In the genomic region with DNA sequence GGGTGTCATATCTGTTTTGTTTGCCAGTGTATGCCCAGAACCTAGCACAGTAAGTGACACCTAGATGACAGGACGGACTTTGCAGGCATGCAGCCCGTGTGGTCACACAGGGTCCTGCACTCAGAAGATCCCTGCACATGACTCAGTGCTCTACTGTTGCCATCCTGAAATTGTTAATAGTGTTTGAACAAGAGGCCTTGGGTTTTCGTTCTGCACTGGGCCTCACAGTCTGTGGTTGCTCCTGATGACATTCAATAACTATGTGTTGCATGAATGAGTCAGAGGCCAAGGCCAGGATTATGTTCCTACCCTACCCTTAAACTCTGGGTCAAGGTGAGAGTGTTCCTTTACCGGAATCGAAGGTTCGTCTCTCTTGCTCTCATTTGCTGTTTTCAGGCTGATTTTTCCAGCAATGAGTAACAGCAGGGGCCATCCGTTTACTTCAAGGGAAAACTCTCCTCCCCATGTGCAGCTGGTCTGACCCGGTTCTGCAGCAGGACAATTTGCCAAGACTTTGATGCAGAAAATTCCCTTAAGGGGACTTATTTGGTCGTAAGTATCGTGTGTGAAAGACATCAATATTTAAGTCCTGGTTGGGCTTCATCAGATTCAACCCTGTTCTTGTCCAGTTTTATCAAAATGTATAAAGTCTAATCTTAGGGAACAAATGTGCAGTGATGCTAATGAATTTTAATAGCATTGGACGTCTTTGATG, we compare ENCODE assay signal across 12 cellular contexts. TPM values are rescaled to one million over a fixed set of nuclear protein-coding genes. Genes with fewer than 3 reads are reported as not detected.
DNase-seq lines count a peak whose midpoint lies in the region; ATAC-seq and TF ChIP-seq lines count a peak whose summit lies in the region.
"Had no signal": no experiment of that assay in that cellular context is flagged by ENCODE, and none has a peak within 500 bp of the region (broad histone marks: within the 10 kb centered on the region; RNA-seq: fewer than 3 reads in every experiment).

No MANE protein-coding gene starts in this region.

- H3K27me3 Mint-ChIP-seq in Caco-2 (ENCODE audit: insufficient read depth, unreplicated experiment), result peaks cover 16% of the 10 kb centered on the region

- no peak overlapping the region for H3K4me2 ChIP-seq in hepatocyte

- H3K9me3 Mint-ChIP-seq in Caco-2 (ENCODE audit: unreplicated experiment), result no peaks in the 10 kb centered on the region

- no peak overlapping the region for H3K4me3 Mint-ChIP-seq in Caco-2 (ENCODE audit: unreplicated experiment)

- H3K27me3 ChIP-seq in Caco-2 (replicated peaks; ENCODE audit: control insufficient read depth, insufficient read depth, low read length) (no peaks in the 10 kb centered on the region), hepatocyte (no peaks in the 10 kb centered on the region)

- H3K27ac Mint-ChIP-seq in Caco-2 (ENCODE audit: unreplicated experiment), result no peak overlapping the region

- no peaks in the 10 kb centered on the region for H3K79me2 ChIP-seq in hepatocyte

- no peak overlapping the region; the same call in 1 of the 2 replicates for H3K27ac ChIP-seq in RWPE1
- H3K27ac ChIP-seq in hepatocyte, result no peak overlapping the region
- H3K27ac ChIP-seq: epithelial cell of prostate, thoracic aorta had no signal

- H3K4me3 ChIP-seq in Caco-2 (ENCODE audit: low read depth, low read length) (no peak overlapping the region), hepatocyte (no peak overlapping the region)
- H3K4me3 ChIP-seq: thoracic aorta had no signal

- no peaks in the 10 kb centered on the region for H3K36me3 ChIP-seq in Caco-2 (ENCODE audit: control insufficient read depth, insufficient read depth, low read length)
- no peaks in the 10 kb centered on the region for H3K36me3 ChIP-seq in hepatocyte (replicated peaks; ENCODE audit: insufficient read depth, low read depth)
- H3K36me3 ChIP-seq: thoracic aorta had no signal

- H2AFZ ChIP-seq in hepatocyte, result no peak overlapping the region

- no peaks in the 10 kb centered on the region for H4K20me1 ChIP-seq in hepatocyte (ENCODE audit: insufficient read depth, poor library complexity, severe bottlenecking)

- BruUV-seq in Caco-2 (replicated peaks; lab: Mats Ljungman, UMichigan), result no TSS peak

- intact Hi-C loops in Caco-2 (cut with micrococcal nuclease; ENCODE audit: unreplicated experiment), result loop anchor here (5.0 kb wide), 1 partner anchor 618 kb away; no protein-coding TSS in a partner anchor

- CTCF ChIA-PET in Caco-2 (lab: Charles Lee), result interaction anchor here (0.8 to 3.9 kb wide), 4 partner anchors 13 to 98 kb away, joined by 3 to 20 read pairs (median 6); a partner anchor contains a TSS
- CTCF ChIA-PET in RWPE1 (lab: Yijun Ruan, JAX), result interaction anchor here (0.6 to 1.5 kb wide), 4 partner anchors 15 to 318 kb away, joined by 3 to 10 read pairs (median 4); no protein-coding TSS in a partner anchor

- H3K9me3 ChIP-seq in Caco-2 (no peaks in the 10 kb centered on the region), hepatocyte (ENCODE audit: low read depth) (no peaks in the 10 kb centered on the region)
- H3K9me3 ChIP-seq: thoracic aorta had no signal

- 69% methylated on average over 11 of the region's 11 CpGs for WGBS in hepatocyte (ENCODE audit: low lambda C conversion rate, missing lambda C conversion rate)

- no peak for ATAC-seq in HG02759 (IDR thresholded peaks at IDR 0.05; ENCODE audit: unreplicated experiment)

- no peaks in the 10 kb centered on the region for H3K9me2 ChIP-seq in hepatocyte (replicated peaks; ENCODE audit: insufficient read depth)

- POLR2A ChIA-PET in Caco-2 (lab: Charles Lee), result no interaction called here
- POLR2A ChIA-PET in RWPE1 (lab: Yijun Ruan, JAX; ENCODE audit: low non-redundant PET), result no interaction called here

- H3K4me1 Mint-ChIP-seq in Caco-2 (ENCODE audit: low read depth, unreplicated experiment), result peaks cover 11% of the 10 kb centered on the region

- H3K4me1 ChIP-seq in Caco-2 (no peaks in the 10 kb centered on the region), hepatocyte (ENCODE audit: insufficient read depth) (no peaks in the 10 kb centered on the region)

- peak; percentile 50 to 60 for TF ChIP-seq CTCF in Caco-2 (IDR thresholded peaks at IDR 0.05; ENCODE audit: insufficient read depth in 1 of 2, low read depth in 1 of 2, low read length in 1 of 2, severe bottlenecking in 1 of 2, unreplicated experiment in 1 of 2)
- TF ChIP-seq CTCF in RWPE1 (conservative IDR thresholded peaks at IDR 0.05; ENCODE audit: low read depth), result no peak
- TF ChIP-seq CTCF in hepatocyte (IDR thresholded peaks at IDR 0.05; ENCODE audit: poor library complexity), result peak; percentile 23

- DNase-seq in Caco-2 (peak in 1 of 2 experiments; percentile 34), HCEC 1CT (peak; percentile 35), RWPE1 (ENCODE audit: low spot score) (peak; percentile 51), hepatocyte (ENCODE audit: low spot score) (peak; percentile 31), NCI-H524 (lab: John Stamatoyannopoulos, UW) (no peak), mucosa of gallbladder (ENCODE audit: low spot score) (no peak), NCI-H526 treated with DMSO at 0.1 percent for 48 hours (lab: John Stamatoyannopoulos, UW) (no peak)
- DNase-seq: islet precursor cell; stimulated activated CD4-positive, alpha-beta T cell treated with anti-CD3 and anti-CD28 coated beads, Interleukin-4, amount 100 ng/mL, for 1 hour had no signal

- H3K36me3 Mint-ChIP-seq in Caco-2 (ENCODE audit: insufficient read depth, unreplicated experiment), result no peaks in the 10 kb centered on the region

RNA-seq across cellular contexts. Expression of a gene that starts 13.0 kb away (rescaled TPM):
- 86.7 and 93.4 TPM in 2 replicates for total RNA-seq in Caco-2 (2022)
- total RNA-seq in hepatocyte, result 102 and 121 TPM in 2 replicates
- polyA plus RNA-seq in hepatocyte, result 40.0 and 45.2 TPM in 2 replicates
- 22.2 TPM for total RNA-seq in mucosa of gallbladder

RNA-seq across cellular contexts. Expression of a gene that starts 21.1 kb away (rescaled TPM):
- total RNA-seq in Caco-2 (2022) (3.6 and 3.7 TPM in 2 replicates), hepatocyte (1.5 and 1.9 TPM in 2 replicates), mucosa of gallbladder (not detected)
- polyA plus RNA-seq in hepatocyte, result not detected in 2 replicates
- total RNA-seq: thoracic aorta had no signal

Comparison
In these comparisons a context has a peak if more than half of its experiments do, and no peak if none do; other contexts are left out.
1. DNase-seq: peak in HCEC 1CT (single experiment), RWPE1 (single experiment) and hepatocyte (single experiment); none in NCI-H524 (0 of 2), mucosa of gallbladder (single experiment) and NCI-H526 treated with DMSO at 0.1 percent for 48 hours (single experiment).